In genomic region chr4:76200771-76201224, GRCh38 we compare ENCODE assay signal across 9 cellular contexts. TPM values are rescaled to one million over a fixed set of nuclear protein-coding genes. Genes with fewer than 3 reads are reported as not detected.
DNase-seq lines count a peak whose midpoint lies in the region; TF ChIP-seq lines count a peak whose summit lies in the region.
"Had no signal": no experiment of that assay in that cellular context is flagged by ENCODE, and none has a peak within 500 bp of the region (broad histone marks: within the 10 kb centered on the region; RNA-seq: fewer than 3 reads in every experiment).

No MANE protein-coding gene starts in this region.

- H3K9me3 ChIP-seq in esophagus squamous epithelium, result no peaks in the 10 kb centered on the region
- H3K9me3 ChIP-seq in spleen, result no peaks in the 10 kb centered on the region

- intact Hi-C loops in esophagus squamous epithelium (cut with DNase I), result no loop called here
- intact Hi-C loops in spleen (cut with DNase I; ENCODE audit: low total_unique reads), result no loop called here

- H3K27me3 ChIP-seq in esophagus squamous epithelium (no peaks in the 10 kb centered on the region), spleen (replicated peaks in 1 of 7) (no peaks in the 10 kb centered on the region)

- DNase-seq in KG1 (lab: John Stamatoyannopoulos, UW) (peak; percentile 31), NOMO-1 treated with DMSO at 0.1 percent for 48 hours (lab: John Stamatoyannopoulos, UW; ENCODE audit: unreplicated experiment) (peak; percentile 39), esophagus squamous epithelium (lab: John Stamatoyannopoulos, UW) (no peak), spleen (no peak), NCI-H2081 (lab: John Stamatoyannopoulos, UW) (no peak), inferior parietal cortex (ENCODE audit: extremely low spot score) (no peak), GM03348 (ENCODE audit: low spot score) (no peak)
- DNase-seq: stimulated activated CD4-positive, alpha-beta T cell treated with anti-CD3 and anti-CD28 coated beads, Interleukin-4, amount 100 ng/mL, for 1 hour had no signal

- H3K36me3 ChIP-seq in esophagus squamous epithelium (no peaks in the 10 kb centered on the region), spleen (peaks cover 0 to 17% (median 0%) of the 10 kb centered on the region in 6 donors)

- WGBS in esophagus squamous epithelium, 2 donors, result 85 to 87% methylated on average over 4 of the region's 4 CpGs
- WGBS in spleen, 5 donors, result 82 to 92% (median 92%) methylated on average over 4 of the region's 4 CpGs

- peaks cover 16 to 89% (median 71%) of the 10 kb centered on the region in 3 donors for H3K4me1 ChIP-seq in esophagus squamous epithelium
- H3K4me1 ChIP-seq in spleen, result peaks cover 37 to 100% (median 62%) of the 10 kb centered on the region in 6 donors

- TF ChIP-seq CTCF in esophagus squamous epithelium (IDR thresholded peaks at IDR 0.05) (no peak), spleen (IDR thresholded peaks at IDR 0.05 in 8 of 11, conservative IDR thresholded peaks at IDR 0.05 in 3 of 11) (no peak)

- no peak overlapping the region for H3K4me3 ChIP-seq in esophagus squamous epithelium
- no peak overlapping the region for H3K4me3 ChIP-seq in spleen

- TF ChIP-seq POLR2A in esophagus squamous epithelium (IDR thresholded peaks at IDR 0.05) (no peak), spleen (IDR thresholded peaks at IDR 0.05) (no peak)

- H3K27ac ChIP-seq in esophagus squamous epithelium (peak overlapping the region in 3 of 4 donors; percentile 72 to 88 (median 84)), spleen (peak overlapping the region in 5 of 8 donors; percentile 58 to 82 (median 77))

RNA-seq across cellular contexts. Expression of gene SCARB2, which starts 12.8 kb away (rescaled TPM):
- total RNA-seq in esophagus squamous epithelium (10 to 100 TPM; 50.3 to 91.2 (median 72.8) TPM), spleen (100 to 1,000 TPM; 107 to 201 (median 156) TPM)
- polyA plus RNA-seq in spleen, result 10 to 100 TPM; 27.2 to 32.0 (median 28.8) TPM

RNA-seq across cellular contexts. Expression of gene FAM47E, which starts 50.7 kb away (rescaled TPM):
- under 1 TPM in 2 of 4 donors, not detected in 2; 0.44 to 0.76 TPM for total RNA-seq in esophagus squamous epithelium
- total RNA-seq in spleen, result 1 to 10 TPM in 6 of 7 donors, under 1 TPM in 1; 0.66 to 6.2 (median 2.4) TPM
- 1 to 10 TPM; 1.0 to 1.4 (median 1.3) TPM for polyA plus RNA-seq in spleen
- polyA plus RNA-seq: endothelial cell of umbilical vein had no signal

RNA-seq across cellular contexts. Expression of gene NUP54, which starts 52.6 kb away (rescaled TPM):
- total RNA-seq in esophagus squamous epithelium, result 10 to 100 TPM; 19.5 to 45.4 (median 36.5) TPM
- total RNA-seq in spleen, result 10 to 100 TPM; 26.2 to 43.2 (median 34.5) TPM
- 10 to 100 TPM; 22.8 to 28.9 (median 28.8) TPM for polyA plus RNA-seq in spleen

Comparison
In these comparisons a context has a peak if more than half of its experiments do, and no peak if none do; other contexts are left out.
1. DNase-seq: peak in KG1 (single experiment) and NOMO-1 treated with DMSO at 0.1 percent for 48 hours (single experiment); none in esophagus squamous epithelium (single experiment), spleen (single experiment), NCI-H2081 (0 of 2), inferior parietal cortex (single experiment) and GM03348 (single experiment).